In the genomic region with DNA sequence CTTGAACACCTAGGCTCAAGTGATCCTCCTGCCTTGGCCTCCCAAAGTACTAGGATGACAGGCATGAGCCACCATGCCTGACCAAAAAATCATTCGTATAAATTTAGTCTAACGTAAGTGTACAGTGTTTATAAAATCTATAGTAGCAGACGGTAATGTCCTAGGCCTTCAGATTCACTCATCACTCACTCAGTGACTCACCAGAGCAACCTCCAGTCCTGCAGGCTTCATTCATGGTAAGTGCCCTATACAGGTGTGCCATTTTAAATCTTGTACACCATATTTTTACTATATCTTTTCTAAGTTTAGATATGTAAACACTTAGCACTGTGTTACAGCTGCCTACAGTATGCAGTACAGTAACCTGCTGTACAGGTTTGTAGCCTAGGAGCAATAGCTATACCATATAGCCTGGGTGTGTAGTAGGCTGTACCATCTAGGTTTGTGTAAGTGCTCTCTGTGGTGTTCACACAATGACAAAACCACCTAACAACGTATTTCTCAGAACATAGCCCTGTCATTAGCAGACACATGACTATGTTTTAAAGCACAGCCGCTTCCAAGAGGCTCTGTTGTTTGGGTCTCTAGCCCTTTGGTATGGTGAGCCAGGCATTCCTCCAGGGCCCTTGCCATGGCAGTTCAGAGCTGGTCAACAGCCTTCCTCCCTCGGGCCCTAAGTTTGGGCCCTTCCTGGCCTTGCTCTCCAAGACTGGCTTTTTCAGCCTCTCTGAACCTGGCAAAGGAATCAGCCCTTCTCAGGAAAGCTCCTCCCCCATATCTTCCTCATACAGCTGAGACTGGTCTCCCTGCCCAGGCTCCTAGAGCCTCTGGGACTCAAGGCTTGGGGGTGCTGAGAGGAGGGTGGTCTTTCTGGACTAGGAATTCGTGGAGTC, we compare ENCODE assay signal across 10 cellular contexts. TPM values are rescaled to one million over a fixed set of nuclear protein-coding genes. Genes with fewer than 3 reads are reported as not detected.
A peak's percentile ranks its signal among the peaks of the same experiment; 100 is the strongest.
DNase-seq lines count a peak whose midpoint lies in the region; TF ChIP-seq lines count a peak whose summit lies in the region.
"Had no signal": no experiment of that assay in that cellular context is flagged by ENCODE, and none has a peak within 500 bp of the region (broad histone marks: within the 10 kb centered on the region; RNA-seq: fewer than 3 reads in every experiment).

No MANE protein-coding gene starts in this region.

- no peaks in the 10 kb centered on the region for H3K27me3 ChIP-seq in osteoblast (ENCODE audit: insufficient read depth, low read length)
- H3K27me3 ChIP-seq in dorsolateral prefrontal cortex = no peaks in the 10 kb centered on the region

- TF ChIP-seq CTCF in osteoblast (IDR thresholded peaks at IDR 0.05; ENCODE audit: extremely low read depth, low read depth, low read length) (no peak), dorsolateral prefrontal cortex (IDR thresholded peaks at IDR 0.05 in 54 of 56, conservative IDR thresholded peaks at IDR 0.05 in 2 of 56; ENCODE audit: low read depth in 1 of 56, partially characterized antibody in 56 of 56) (no peak)

- H3K27ac ChIP-seq in caudate nucleus (ENCODE audit: low read depth, low read length) (peak overlapping the region; percentile 9), osteoblast (ENCODE audit: low read depth, low read length) (peak overlapping the region; percentile 99), dorsolateral prefrontal cortex (peak overlapping the region in 13 of 59 donors; percentile 16 to 72 (median 27))

- no peaks in the 10 kb centered on the region for H4K20me1 ChIP-seq in osteoblast (ENCODE audit: insufficient read depth, low read length)

- H3K4me3 ChIP-seq in osteoblast (ENCODE audit: insufficient read depth, low read length) = no peak overlapping the region
- no peak overlapping the region for H3K4me3 ChIP-seq in dorsolateral prefrontal cortex

- peaks cover 65% of the 10 kb centered on the region for H3K4me1 ChIP-seq in osteoblast (ENCODE audit: insufficient read depth, low read length)

- H3K4me2 ChIP-seq in osteoblast (ENCODE audit: insufficient read depth, low read length) = peak overlapping the region; percentile 44

- H3K36me3 ChIP-seq in osteoblast (ENCODE audit: insufficient read depth, low read length) = no peaks in the 10 kb centered on the region

- intact Hi-C loops in dorsolateral prefrontal cortex (cut with DNase I) = loop anchor here (5.0 kb wide), 2 partner anchors 65 to 80 kb away; partner anchors contain the start of gene IVD (in 1 of the 2)

- no peaks in the 10 kb centered on the region for H3K9me3 ChIP-seq in osteoblast (ENCODE audit: low read depth, low read length)

- DNase-seq in EL (peak; percentile 45), caudate nucleus (lab: John Stamatoyannopoulos, UW) (no peak), osteoblast (ENCODE audit: insufficient read length, low spot score, missing footprints) (peak; percentile 73), dorsolateral prefrontal cortex (no peak), middle frontal gyrus (ENCODE audit: extremely low spot score, low spot score) (no peak), NCI-H1436 (lab: John Stamatoyannopoulos, UW) (no peak)
- DNase-seq: effector memory CD4-positive, alpha-beta T cell; NCI-H2081 treated with DMSO at 0.1 percent for 48 hours had no signal

- H3K79me2 ChIP-seq in osteoblast (ENCODE audit: insufficient read depth, low read length) = peaks cover 22% of the 10 kb centered on the region

- peak overlapping the region; percentile 61 for H2AFZ ChIP-seq in osteoblast (ENCODE audit: low read length)

RNA-seq across cellular contexts. Expression of gene CCDC9B, which starts 1.9 kb away (rescaled TPM):
- 18.3 and 23.9 TPM in 2 replicates for total RNA-seq in osteoblast
- 10 to 100 TPM in 114 of 120 experiments, 1 to 10 TPM in 6; 7.1 to 37.9 (median 17.3) TPM for total RNA-seq in dorsolateral prefrontal cortex

RNA-seq across cellular contexts. Expression of gene PHGR1, which starts 8.2 kb away (rescaled TPM):
- total RNA-seq in osteoblast (not detected in 2 replicates), dorsolateral prefrontal cortex (not detected)
- total RNA-seq: mononuclear cell; T-helper 1 cell treated with Interleukin-12 subunit alpha and Interleukin-12 subunit beta and Interleukin-4 antibody, amounts not matched to agents 30 ng/mL and 1 ng/mL, for 36 hours had no signal

RNA-seq across cellular contexts. Expression of gene DISP2, which starts 15.4 kb away (rescaled TPM):
- total RNA-seq in osteoblast (0.29 and 0.36 TPM in 2 replicates), dorsolateral prefrontal cortex (10 to 100 TPM; 11.5 to 58.0 (median 37.6) TPM)

RNA-seq across cellular contexts. Expression of gene INAFM2, which starts 19.2 kb away (rescaled TPM):
- total RNA-seq in osteoblast (16.8 and 17.7 TPM in 2 replicates), dorsolateral prefrontal cortex (10 to 100 TPM; 15.6 to 46.5 (median 29.8) TPM)

RNA-seq across cellular contexts. Expression of gene PLCB2, which starts 34.9 kb away (rescaled TPM):
- total RNA-seq in osteoblast (under 0.01 TPM in 2 replicates), dorsolateral prefrontal cortex (10 to 100 TPM; 10.2 to 52.4 (median 21.2) TPM)

Comparison
In these comparisons a context has a peak if more than half of its experiments do, and no peak if none do; other contexts are left out.
1. DNase-seq: peak in EL (single experiment) and osteoblast (single experiment); none in caudate nucleus (0 of 61), dorsolateral prefrontal cortex (0 of 10), middle frontal gyrus (single experiment) and NCI-H1436 (single experiment).